Comparison of ENCODE assay signal across 8 cellular contexts in genomic region chr19:58466760-58467589, GRCh38. TPM values are rescaled to one million over a fixed set of nuclear protein-coding genes. Genes with fewer than 3 reads are reported as not detected.
DNase-seq lines count a peak whose midpoint lies in the region; ATAC-seq and TF ChIP-seq lines count a peak whose summit lies in the region.

Gene ZNF324, plus strand, starts transcription at chr19:58467080. Its CDS starts 2,106 bp downstream, at chr19:58469186.

- no peaks in the 10 kb centered on the region for H3K9me3 ChIP-seq in BLaER1

- H3K36me3 Mint-ChIP-seq in activated CD4-positive, alpha-beta T cell treated with anti-CD3 and anti-CD28 coated beads, Interleukin-2, amount 10 ng/mL, durations not matched to agents 24 days and 14 days (ENCODE audit: low read depth), result peaks cover 13% of the 10 kb centered on the region

- ATAC-seq in GM19324 (IDR thresholded peaks at IDR 0.05; ENCODE audit: low FRiP score, unreplicated experiment) (peak; percentile 94), HG03469 (IDR thresholded peaks at IDR 0.05; ENCODE audit: unreplicated experiment) (peak; percentile 79), left lobe of liver (peak; percentile 89)

- H3K9ac ChIP-seq in BLaER1, result peak within 1 kb of the TSS; percentile 78

- H3K27me3 Mint-ChIP-seq in activated CD4-positive, alpha-beta T cell treated with anti-CD3 and anti-CD28 coated beads, Interleukin-2, amount 10 ng/mL, durations not matched to agents 24 days and 14 days, result peaks cover 2% of the 10 kb centered on the region

- H3K27ac ChIP-seq in BLaER1 (peak within 1 kb of the TSS; percentile 55), coronary artery (peak within 1 kb of the TSS; percentile 61 to 81)

- no peaks in the 10 kb centered on the region for H3K9me3 Mint-ChIP-seq in activated CD4-positive, alpha-beta T cell treated with anti-CD3 and anti-CD28 coated beads, Interleukin-2, amount 10 ng/mL, durations not matched to agents 24 days and 14 days

- peaks cover 18% of the 10 kb centered on the region for H3K4me1 ChIP-seq in BLaER1

- peak within 1 kb of the TSS; percentile 94 for H3K4me3 ChIP-seq in BLaER1
- peak within 1 kb of the TSS; percentile 82 for H3K4me3 ChIP-seq in coronary artery

- H3K27me3 ChIP-seq in BLaER1, result peaks cover 29% of the 10 kb centered on the region

- peaks cover 15% of the 10 kb centered on the region for H3K4me1 Mint-ChIP-seq in activated CD4-positive, alpha-beta T cell treated with anti-CD3 and anti-CD28 coated beads, Interleukin-2, amount 10 ng/mL, durations not matched to agents 24 days and 14 days

- no peak for TF ChIP-seq CTCF in coronary artery (IDR thresholded peaks at IDR 0.05)

- peak within 1 kb of the TSS; percentile 84 for H3K27ac Mint-ChIP-seq in activated CD4-positive, alpha-beta T cell treated with anti-CD3 and anti-CD28 coated beads, Interleukin-2, amount 10 ng/mL, durations not matched to agents 24 days and 14 days

- peaks cover 27% of the 10 kb centered on the region for H3K36me3 ChIP-seq in BLaER1

- H3K4me3 Mint-ChIP-seq in activated CD4-positive, alpha-beta T cell treated with anti-CD3 and anti-CD28 coated beads, Interleukin-2, amount 10 ng/mL, durations not matched to agents 24 days and 14 days, result peak within 1 kb of the TSS; percentile 89

- DNase-seq in NCI-H526 treated with DMSO at 0.1 percent for 48 hours (lab: John Stamatoyannopoulos, UW) (peak; percentile 91), coronary artery (ENCODE audit: low spot score) (peak; percentile 97), left lobe of liver (ENCODE audit: low spot score) (peak; percentile 99)
- peak; percentile 100 for DNase-seq in activated CD4-positive, alpha-beta T cell treated with anti-CD3 and anti-CD28 coated beads, Interleukin-2, amount 10 ng/mL, durations not matched to agents 24 days and 14 days
- DNase-seq in stimulated activated CD4-positive, alpha-beta T cell treated with anti-CD3 and anti-CD28 coated beads, Interleukin-2, amount 100 ng/mL, for 4 hours (ENCODE audit: low read depth), result peak; percentile 96

- H3K4me2 ChIP-seq in BLaER1, result peak within 1 kb of the TSS; percentile 93

- intact Hi-C loops in activated CD4-positive, alpha-beta T cell treated with anti-CD3 and anti-CD28 coated beads, Interleukin-2, amount 10 ng/mL, durations not matched to agents 24 days and 14 days (cut with micrococcal nuclease), result loop anchor here (1.0 to 2.0 kb wide), 6 partner anchors 8 to 188 kb away; partner anchors contain the start of genes MZF1, ZNF324B, ZNF8 and ZNF837

- peaks cover 29% of the 10 kb centered on the region for H4K20me1 ChIP-seq in BLaER1

RNA-seq across cellular contexts. Expression of gene ZNF324, which starts in this region (rescaled TPM):
- total RNA-seq in activated CD4-positive, alpha-beta T cell treated with anti-CD3 and anti-CD28 coated beads, Interleukin-2, amount 10 ng/mL, durations not matched to agents 24 days and 14 days, result 13.6 and 14.7 TPM in 2 replicates
- 2.7 TPM for total RNA-seq in left lobe of liver

Comparison
In these comparisons a context has a peak if more than half of its experiments do, and no peak if none do; other contexts are left out.
1. Peak in every context shown above with its lines: DNase-seq, ATAC-seq, H3K4me3 ChIP-seq and H3K27ac ChIP-seq.